14 cellular contexts compared by ENCODE assay signal in the genomic region with DNA sequence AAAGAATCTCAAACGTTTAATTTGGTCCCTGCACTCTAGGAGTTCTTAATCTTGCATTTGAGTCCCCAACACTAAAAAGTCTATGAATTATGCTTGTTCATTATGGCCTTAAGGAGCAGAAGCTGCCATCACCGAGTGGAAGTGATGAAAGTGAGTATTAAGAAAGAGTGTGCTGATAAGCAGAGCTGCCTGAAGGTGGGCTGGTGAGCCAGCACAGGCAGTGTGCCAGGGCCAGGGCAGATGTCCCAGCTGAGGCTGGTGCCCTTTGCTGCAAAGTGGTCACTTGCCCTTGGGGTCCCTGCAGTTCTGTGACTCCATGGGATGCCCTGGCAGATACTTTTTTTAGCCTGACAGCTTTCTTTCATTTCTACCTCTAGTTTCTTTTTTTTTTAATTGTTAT.
DNase-seq lines count a peak whose midpoint lies in the region; ATAC-seq, FAIRE-seq and TF ChIP-seq lines count a peak whose summit lies in the region.
"Had no signal": no experiment of that assay in that cellular context is flagged by ENCODE, and none has a peak within 500 bp of the region (broad histone marks: within the 10 kb centered on the region; RNA-seq: fewer than 3 reads in every experiment).

No MANE protein-coding gene starts in this region.

- ATAC-seq in effector memory CD8-positive, alpha-beta T cell (replicated peaks), result no peak
- ATAC-seq in activated CD4-positive, CD25-positive, alpha-beta regulatory T cell treated with anti-CD3 and anti-CD28 coated beads, Interleukin-2, amount 50 U/mL, for 24 hours, result no peak
- ATAC-seq in GM21619 (IDR thresholded peaks at IDR 0.05; ENCODE audit: unreplicated experiment), result no peak

- no TSS peak for BruUV-seq in OCI-LY7 (replicated peaks; lab: Mats Ljungman, UMichigan)

- H3K4me1 Mint-ChIP-seq in effector memory CD8-positive, alpha-beta T cell (ENCODE audit: low read depth in 2 of 2), result peaks cover 25 to 26% of the 10 kb centered on the region in 2 donors

- H3K79me2 ChIP-seq in OCI-LY7 (ENCODE audit: insufficient read depth, low read depth, low read length), result no peaks in the 10 kb centered on the region
- H3K79me2 ChIP-seq in osteoblast (ENCODE audit: insufficient read depth, low read length), result no peaks in the 10 kb centered on the region

- peak; percentile 65 for DNase-seq in DMS 273 (lab: John Stamatoyannopoulos, UW; ENCODE audit: unreplicated experiment)
- DNase-seq in DMS 273 treated with DMSO at 0.1 percent for 48 hours (lab: John Stamatoyannopoulos, UW), result no peak
- peak; percentile 10 for DNase-seq in OCI-LY7 (ENCODE audit: low spot score)
- DNase-seq in effector memory CD8-positive, alpha-beta T cell, result no peak
- DNase-seq in osteoblast (ENCODE audit: insufficient read length, low spot score, missing footprints), result no peak
- DNase-seq in RCC 7860 (ENCODE audit: low spot score), result no peak
- DNase-seq: activated naive CD8-positive, alpha-beta T cell treated with anti-CD3 and anti-CD28 coated beads, Interleukin-2, amount 10 ng/mL, durations not matched to agents 7 days and 5 days; DMS79; retina had no signal

- H3K36me3 Mint-ChIP-seq in effector memory CD8-positive, alpha-beta T cell (ENCODE audit: insufficient read depth), result peaks cover 7% of the 10 kb centered on the region
- H3K36me3 Mint-ChIP-seq: activated naive CD8-positive, alpha-beta T cell treated with anti-CD3 and anti-CD28 coated beads, Interleukin-2, amount 10 ng/mL, durations not matched to agents 7 days and 5 days had no signal

- H2AFZ ChIP-seq in OCI-LY7 (ENCODE audit: low read length), result peak overlapping the region; percentile 14; the same call in 1 of the 2 replicates
- no peak overlapping the region for H2AFZ ChIP-seq in osteoblast (ENCODE audit: low read length)

- POLR2A ChIA-PET in OCI-LY7 (lab: Charles Lee), result interaction anchor here (0.7 to 1.1 kb wide), 3 partner anchors 10 to 171 kb away, joined by 3 to 5 read pairs (median 4); no protein-coding TSS in a partner anchor

- intact Hi-C loops in OCI-LY7 (cut with micrococcal nuclease; ENCODE audit: unreplicated experiment), result no loop called here

- no peak for FAIRE-seq in RCC 7860 (lab: Jason Lieb, UNC)
- FAIRE-seq: endometrium had no signal

- H3K27ac ChIP-seq in OCI-LY7 (ENCODE audit: low read depth, low read length, poor library complexity, severe bottlenecking) (no peak overlapping the region), osteoblast (ENCODE audit: low read depth, low read length) (peak overlapping the region; percentile 40)
- H3K27ac ChIP-seq: 22Rv1, suprapubic skin had no signal

- H3K9me3 ChIP-seq in OCI-LY7 (ENCODE audit: low read length) (no peaks in the 10 kb centered on the region), osteoblast (ENCODE audit: low read depth, low read length) (no peaks in the 10 kb centered on the region)
- H3K9me3 ChIP-seq: suprapubic skin had no signal

- peak overlapping the region; percentile 70 to 73 for H3K4me3 Mint-ChIP-seq in effector memory CD8-positive, alpha-beta T cell
- H3K4me3 Mint-ChIP-seq: activated naive CD8-positive, alpha-beta T cell treated with anti-CD3 and anti-CD28 coated beads, Interleukin-2, amount 10 ng/mL, durations not matched to agents 7 days and 5 days had no signal

- H3K36me3 ChIP-seq in OCI-LY7 (ENCODE audit: insufficient read depth, low read length), result no peaks in the 10 kb centered on the region
- no peaks in the 10 kb centered on the region for H3K36me3 ChIP-seq in osteoblast (ENCODE audit: insufficient read depth, low read length)
- H3K36me3 ChIP-seq: suprapubic skin had no signal

- H3K4me2 ChIP-seq in OCI-LY7 (ENCODE audit: low read length) (peak overlapping the region; percentile 46; the same call in 1 of the 2 replicates), osteoblast (ENCODE audit: insufficient read depth, low read length) (no peak overlapping the region)

- TF ChIP-seq CTCF in OCI-LY7 (conservative IDR thresholded peaks at IDR 0.05; ENCODE audit: low read length) (peak; percentile 28; the same call in 1 of the 2 replicates), osteoblast (IDR thresholded peaks at IDR 0.05; ENCODE audit: extremely low read depth, low read depth, low read length) (no peak)

- peaks cover 2 to 8% of the 10 kb centered on the region in 2 donors for H3K27me3 Mint-ChIP-seq in effector memory CD8-positive, alpha-beta T cell

- no peaks in the 10 kb centered on the region for H3K9me2 ChIP-seq in OCI-LY7 (ENCODE audit: insufficient read depth, low read length)

- CTCF ChIA-PET in OCI-LY7 (lab: Charles Lee; ENCODE audit: unreplicated experiment), result interaction anchor here (0.6 kb wide), 1 partner anchor 249 kb away, joined by 3 read pairs; no protein-coding TSS in a partner anchor

- H3K27ac Mint-ChIP-seq in effector memory CD8-positive, alpha-beta T cell, result peak overlapping the region in 1 of 2 donors; percentile 89
- H3K27ac Mint-ChIP-seq: activated naive CD8-positive, alpha-beta T cell treated with anti-CD3 and anti-CD28 coated beads, Interleukin-2, amount 10 ng/mL, durations not matched to agents 7 days and 5 days had no signal

- no peaks in the 10 kb centered on the region for H3K27me3 ChIP-seq in osteoblast (ENCODE audit: insufficient read depth, low read length)
- H3K27me3 ChIP-seq: suprapubic skin had no signal

- H4K20me1 ChIP-seq in OCI-LY7 (ENCODE audit: insufficient read depth, low read length), result no peaks in the 10 kb centered on the region
- no peaks in the 10 kb centered on the region for H4K20me1 ChIP-seq in osteoblast (ENCODE audit: insufficient read depth, low read length)

- H3K4me3 ChIP-seq in OCI-LY7 (ENCODE audit: low read depth, low read length, poor library complexity, severe bottlenecking), result no peak overlapping the region
- H3K4me3 ChIP-seq in osteoblast (ENCODE audit: insufficient read depth, low read length), result no peak overlapping the region
- H3K4me3 ChIP-seq: suprapubic skin had no signal

- peaks cover 24% of the 10 kb centered on the region for H3K4me1 ChIP-seq in OCI-LY7 (ENCODE audit: insufficient read depth, low read length, poor library complexity, severe bottlenecking)
- peaks cover 59% of the 10 kb centered on the region for H3K4me1 ChIP-seq in osteoblast (ENCODE audit: insufficient read depth, low read length)

- H3K9me3 Mint-ChIP-seq in effector memory CD8-positive, alpha-beta T cell, result peaks cover 0 to under 1% of the 10 kb centered on the region in 2 donors
- H3K9me3 Mint-ChIP-seq: activated naive CD8-positive, alpha-beta T cell treated with anti-CD3 and anti-CD28 coated beads, Interleukin-2, amount 10 ng/mL, durations not matched to agents 7 days and 5 days had no signal

Comparison
In these comparisons a context has a peak if more than half of its experiments do, and no peak if none do; other contexts are left out.
1. DNase-seq: peak in DMS 273 (single experiment) and OCI-LY7 (single experiment); none in DMS 273 treated with DMSO at 0.1 percent for 48 hours (single experiment), effector memory CD8-positive, alpha-beta T cell (0 of 3), osteoblast (single experiment) and RCC 7860 (single experiment).